1 cellular context compared by ENCODE assay signal in genomic region chr7:17941171-17941490, GRCh38.
TF ChIP-seq lines count a peak whose summit lies in the region.

No MANE protein-coding gene starts in this region.

TF ChIP-seq in HEK293, 187 proteins besides CTCF, POLR2A, EP300 and RAD21 (continued from another document):
- no peak for TF ChIP-seq TSHZ1 (tag by site-specific recombination; IDR thresholded peaks at IDR 0.05; ENCODE audit: borderline replicate concordance)
- TF ChIP-seq, protein P1, sequence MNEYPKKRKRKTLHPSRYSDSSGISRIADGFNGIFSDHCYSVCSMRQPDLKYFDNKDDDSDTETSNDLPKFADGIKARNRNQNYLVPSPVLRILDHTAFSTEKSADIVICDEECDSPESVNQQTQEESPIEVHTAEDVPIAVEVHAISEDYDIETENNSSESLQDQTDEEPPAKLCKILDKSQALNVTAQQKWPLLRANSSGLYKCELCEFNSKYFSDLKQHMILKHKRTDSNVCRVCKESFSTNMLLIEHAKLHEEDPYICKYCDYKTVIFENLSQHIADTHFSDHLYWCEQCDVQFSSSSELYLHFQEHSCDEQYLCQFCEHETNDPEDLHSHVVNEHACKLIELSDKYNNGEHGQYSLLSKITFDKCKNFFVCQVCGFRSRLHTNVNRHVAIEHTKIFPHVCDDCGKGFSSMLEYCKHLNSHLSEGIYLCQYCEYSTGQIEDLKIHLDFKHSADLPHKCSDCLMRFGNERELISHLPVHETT (tag by site-specific recombination; IDR thresholded peaks at IDR 0.05), result no peak
- no peak for TF ChIP-seq ZNF174 (tag by site-specific recombination; IDR thresholded peaks at IDR 0.05)
